In genomic region chr16:24463196-24463945, GRCh38 we compare ENCODE assay signal across 1 cellular context.
TF ChIP-seq lines count a peak whose summit lies in the region.

No MANE protein-coding gene starts in this region.

TF ChIP-seq in K562, 482 proteins besides CTCF, POLR2A, EP300 and RAD21 (continued from another document and continues in another):
- no peak for TF ChIP-seq CREBBP (IDR thresholded peaks at IDR 0.05; ENCODE audit: low read depth, low read length)
- 0 out of 2 replicates have a peak, but pooled peaks have one; percentile 42 for TF ChIP-seq KLF16 (IDR thresholded peaks at IDR 0.05)
- TF ChIP-seq PTTG1 (tag; IDR thresholded peaks at IDR 0.05; ENCODE audit: low read depth), result no peak
- no peak for TF ChIP-seq ETV1 (tag; conservative IDR thresholded peaks at IDR 0.05; ENCODE audit: low read depth)
- peak; percentile 91 for TF ChIP-seq TCF3 (CRISPR knock-in tag; IDR thresholded peaks at IDR 0.05)
- no peak for TF ChIP-seq RFX5 (IDR thresholded peaks at IDR 0.05; ENCODE audit: low read depth, low read length)
- TF ChIP-seq ERF (CRISPR knock-in tag; IDR thresholded peaks at IDR 0.05), result no peak
- no peak for TF ChIP-seq SRF (CRISPR knock-in tag; IDR thresholded peaks at IDR 0.05)
- TF ChIP-seq ATF3 (IDR thresholded peaks at IDR 0.05), result peak; percentile 85
- no peak for TF ChIP-seq ATF3 (CRISPR knock-in tag; conservative IDR thresholded peaks at IDR 0.05)
- peak; percentile 97 for TF ChIP-seq FOSL1 (tag; conservative IDR thresholded peaks at IDR 0.05)
- no peak for TF ChIP-seq POLR2G (IDR thresholded peaks at IDR 0.05; ENCODE audit: low read depth, low read length)
- TF ChIP-seq FOXJ3 (CRISPR knock-in tag; IDR thresholded peaks at IDR 0.05), result no peak
- TF ChIP-seq NCOR1 (IDR thresholded peaks at IDR 0.05), result peak; percentile 80
- TF ChIP-seq OTX1 (CRISPR knock-in tag; IDR thresholded peaks at IDR 0.05), result no peak
- no peak for TF ChIP-seq GMEB1 (CRISPR knock-in tag; IDR thresholded peaks at IDR 0.05)
- TF ChIP-seq FOXM1 (IDR thresholded peaks at IDR 0.05; ENCODE audit: low read depth), result peak; percentile 31; the same call in 1 of the 2 replicates
- TF ChIP-seq FOXM1 (CRISPR knock-in tag; IDR thresholded peaks at IDR 0.05; ENCODE audit: low read depth), result no peak
- TF ChIP-seq ZNF253 (CRISPR knock-in tag; conservative IDR thresholded peaks at IDR 0.05), result no peak
- TF ChIP-seq TOE1 (IDR thresholded peaks at IDR 0.05; ENCODE audit: borderline replicate concordance), result peak; percentile 43; the same call in 1 of the 2 replicates
- no peak for TF ChIP-seq TOE1 (CRISPR knock-in tag; IDR thresholded peaks at IDR 0.05; ENCODE audit: borderline replicate concordance, low read depth)
- TF ChIP-seq BRCA1 (IDR thresholded peaks at IDR 0.05), result no peak
- TF ChIP-seq BRCA1 (CRISPR knock-in tag; IDR thresholded peaks at IDR 0.05), result no peak
- TF ChIP-seq NFYB (IDR thresholded peaks at IDR 0.05; ENCODE audit: extremely low read depth, insufficient read length), result no peak
- TF ChIP-seq STAG1 (CRISPR knock-in tag; IDR thresholded peaks at IDR 0.05; ENCODE audit: borderline replicate concordance), result no peak
- peak; percentile 94 for TF ChIP-seq ZNF316 (IDR thresholded peaks at IDR 0.05)
- TF ChIP-seq NFIC (IDR thresholded peaks at IDR 0.05), result peak; percentile 48; the same call in 1 of the 2 replicates
- no peak for TF ChIP-seq ZNF584 (CRISPR knock-in tag; IDR thresholded peaks at IDR 0.05; ENCODE audit: low read depth)
- no peak for TF ChIP-seq TCF15 (CRISPR knock-in tag; IDR thresholded peaks at IDR 0.05)
- no peak for TF ChIP-seq CHD1 (IDR thresholded peaks at IDR 0.05; ENCODE audit: low read length)
- TF ChIP-seq DLX4 (CRISPR knock-in tag; IDR thresholded peaks at IDR 0.05), result no peak
- no peak for TF ChIP-seq ZNF24 (IDR thresholded peaks at IDR 0.05)
- TF ChIP-seq PTRF (tag; IDR thresholded peaks at IDR 0.05), result no peak
- no peak for TF ChIP-seq ZNF318 (IDR thresholded peaks at IDR 0.05; ENCODE audit: borderline replicate concordance in 1 of 2, low read depth in 1 of 2)
- TF ChIP-seq PREB (CRISPR knock-in tag; IDR thresholded peaks at IDR 0.05), result no peak
- TF ChIP-seq POLR2B (IDR thresholded peaks at IDR 0.05; ENCODE audit: low read depth, partially characterized antibody), result no peak
- TF ChIP-seq KDM2B (CRISPR knock-in tag; IDR thresholded peaks at IDR 0.05), result no peak
- peak; percentile 90 for TF ChIP-seq SOX6 (IDR thresholded peaks at IDR 0.05)
- TF ChIP-seq NCOA2 (IDR thresholded peaks at IDR 0.05; ENCODE audit: partially characterized antibody in 2 of 2), result peak in 1 of 2 experiments; percentile 38
- peak in 1 of 2 experiments; percentile 66; a peak in 2 of 4 replicates for TF ChIP-seq RCOR1 (IDR thresholded peaks at IDR 0.05; ENCODE audit: borderline replicate concordance in 1 of 2, low read depth in 2 of 2, low read length in 2 of 2)
- peak; percentile 74 for TF ChIP-seq CEBPG (CRISPR knock-in tag; IDR thresholded peaks at IDR 0.05)
- TF ChIP-seq CEBPG (tag; conservative IDR thresholded peaks at IDR 0.05 in 1 of 2, IDR thresholded peaks at IDR 0.05 in 1 of 2), result peak; percentile 25 to 75; a peak in 2 of 4 replicates
- TF ChIP-seq ZNF146 (CRISPR knock-in tag; IDR thresholded peaks at IDR 0.05; ENCODE audit: unreplicated experiment), result no peak
- no peak for TF ChIP-seq ZNF707 (CRISPR knock-in tag; conservative IDR thresholded peaks at IDR 0.05)
- TF ChIP-seq XRCC4 (IDR thresholded peaks at IDR 0.05; ENCODE audit: extremely low read depth, insufficient read depth, insufficient read length), result no peak
- peak; percentile 47; the same call in 1 of the 2 replicates for TF ChIP-seq STAT5A (IDR thresholded peaks at IDR 0.05; ENCODE audit: borderline replicate concordance, low read length)
- TF ChIP-seq MBD2 (IDR thresholded peaks at IDR 0.05; ENCODE audit: borderline replicate concordance, low read depth), result peak; percentile 38; the same call in 1 of the 2 replicates
- 0 out of 2 replicates have a peak, but pooled peaks have one; percentile 26 for TF ChIP-seq LEF1 (IDR thresholded peaks at IDR 0.05)
- peak; percentile 75 to 88; a peak in 3 of 4 replicates for TF ChIP-seq TRIM24 (IDR thresholded peaks at IDR 0.05)
- peak; percentile 59 for TF ChIP-seq MTA2 (IDR thresholded peaks at IDR 0.05; ENCODE audit: low read depth)
- no peak for TF ChIP-seq ASH1L (IDR thresholded peaks at IDR 0.05; ENCODE audit: borderline replicate concordance, low read depth, partially characterized antibody)
- TF ChIP-seq PURB (CRISPR knock-in tag; IDR thresholded peaks at IDR 0.05; ENCODE audit: low read depth), result no peak
- TF ChIP-seq ZNF57 (CRISPR knock-in tag; IDR thresholded peaks at IDR 0.05), result no peak
- peak; percentile 75 to 80 for TF ChIP-seq KDM1A (IDR thresholded peaks at IDR 0.05)
- peak; percentile 82 for TF ChIP-seq MAFK (IDR thresholded peaks at IDR 0.05; ENCODE audit: low read length)
- TF ChIP-seq ZBTB34 (CRISPR knock-in tag; IDR thresholded peaks at IDR 0.05), result no peak
- peak; percentile 65; the same call in 1 of the 2 replicates for TF ChIP-seq GATAD2B (IDR thresholded peaks at IDR 0.05; ENCODE audit: borderline replicate concordance)
- peak; percentile 57; the same call in 1 of the 2 replicates for TF ChIP-seq CTBP1 (IDR thresholded peaks at IDR 0.05; ENCODE audit: borderline replicate concordance)
- TF ChIP-seq SMAD3 (CRISPR knock-in tag; conservative IDR thresholded peaks at IDR 0.05), result no peak
- no peak for TF ChIP-seq ATF6 (CRISPR knock-in tag; IDR thresholded peaks at IDR 0.05)
- no peak for TF ChIP-seq CREB1 (IDR thresholded peaks at IDR 0.05)
- no peak for TF ChIP-seq CREB1 (CRISPR knock-in tag; IDR thresholded peaks at IDR 0.05)
